20 cellular contexts compared by ENCODE assay signal in the genomic region with DNA sequence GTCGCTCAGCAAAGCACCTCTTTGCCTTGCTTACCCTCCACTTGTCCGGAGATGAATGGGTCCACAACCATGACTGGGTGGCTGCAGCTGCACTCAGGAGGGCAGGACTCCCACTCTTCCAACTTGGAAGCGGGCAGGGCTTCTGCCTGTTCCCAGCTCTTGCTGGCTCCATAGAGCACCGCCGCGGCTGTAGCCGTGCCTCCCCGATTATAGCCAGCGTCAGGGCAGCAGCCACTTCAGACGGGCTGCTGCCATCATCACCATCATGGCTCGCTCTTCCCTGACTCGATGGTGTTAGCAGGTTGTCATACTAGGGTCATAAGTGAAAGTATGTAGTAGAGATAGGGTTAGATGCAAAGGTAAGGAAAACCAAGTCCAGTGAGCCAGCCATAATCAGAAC.
"Had no signal": no experiment of that assay in that cellular context is flagged by ENCODE, and none has a peak within 500 bp of the region (broad histone marks: within the 10 kb centered on the region; RNA-seq: fewer than 3 reads in every experiment).

No MANE protein-coding gene starts in this region.

- H3K36me3 ChIP-seq: ovary, thoracic aorta, transverse colon had no signal

- H3K27me3 ChIP-seq: heart left ventricle, ovary, right atrium auricular region, sigmoid colon, transverse colon had no signal

- H3K4me3 ChIP-seq: coronary artery, heart left ventricle, ovary, right atrium auricular region, sigmoid colon, skin epidermis, thoracic aorta, transverse colon had no signal

- ATAC-seq: esophagus mucosa; heart left ventricle; stimulated activated naive B cell treated with anti-CD40 and anti-IgM and Interleukin-4, amounts not matched to agents 10 μg/mL and 1 μg/mL and 100 μg/mL, for 72 hours; stimulated activated naive CD8-positive, alpha-beta T cell treated with anti-CD3 and anti-CD28 coated beads, Interleukin-15, amount 100 ng/mL, for 72 hours had no signal

- H3K4me3 Mint-ChIP-seq: stimulated activated naive B cell treated with anti-CD40 and anti-IgM and Interleukin-4, amounts not matched to agents 10 μg/mL and 1 μg/mL and 100 μg/mL, for 72 hours; stimulated activated naive CD8-positive, alpha-beta T cell treated with anti-CD3 and anti-CD28 coated beads, Interleukin-15, amount 100 ng/mL, for 72 hours had no signal

- FAIRE-seq: frontal cortex had no signal

- H3K27me3 Mint-ChIP-seq: naive B cell; stimulated activated naive B cell treated with anti-CD40 and anti-IgM and Interleukin-4, amounts not matched to agents 10 μg/mL and 1 μg/mL and 100 μg/mL, for 72 hours; stimulated activated naive CD8-positive, alpha-beta T cell treated with anti-CD3 and anti-CD28 coated beads, Interleukin-15, amount 100 ng/mL, for 72 hours had no signal

- H3K27ac ChIP-seq: coronary artery, heart left ventricle, ovary, right atrium auricular region, sigmoid colon, skin epidermis, thoracic aorta, transverse colon had no signal

- H3K9me3 ChIP-seq: ovary, sigmoid colon, thoracic aorta, transverse colon had no signal

- DNase-seq: effector CD4-positive, alpha-beta T cell; heart left ventricle; hippocampal formation; kidney glomerular epithelial cell; mesendoderm; naive B cell; nucleus accumbens; sigmoid colon; stimulated activated CD4-positive, alpha-beta T cell treated with anti-CD3 and anti-CD28 coated beads, Interleukin-2, amount 100 ng/mL, for 24 hours; stimulated activated CD4-positive, alpha-beta T cell treated with anti-CD3 and anti-CD28 coated beads, Interleukin-4, amount 100 ng/mL, for 4 hours; stimulated activated naive B cell treated with anti-CD40 and anti-IgM and Interleukin-4, amounts not matched to agents 10 μg/mL and 1 μg/mL and 100 μg/mL, for 72 hours; stimulated activated naive CD8-positive, alpha-beta T cell treated with anti-CD3 and anti-CD28 coated beads, Interleukin-15, amount 100 ng/mL, for 72 hours; transverse colon had no signal

- H3K27ac Mint-ChIP-seq: naive B cell; stimulated activated naive B cell treated with anti-CD40 and anti-IgM and Interleukin-4, amounts not matched to agents 10 μg/mL and 1 μg/mL and 100 μg/mL, for 72 hours; stimulated activated naive CD8-positive, alpha-beta T cell treated with anti-CD3 and anti-CD28 coated beads, Interleukin-15, amount 100 ng/mL, for 72 hours had no signal
